Comparison of ENCODE assay signal across 22 cellular contexts in the genomic region with DNA sequence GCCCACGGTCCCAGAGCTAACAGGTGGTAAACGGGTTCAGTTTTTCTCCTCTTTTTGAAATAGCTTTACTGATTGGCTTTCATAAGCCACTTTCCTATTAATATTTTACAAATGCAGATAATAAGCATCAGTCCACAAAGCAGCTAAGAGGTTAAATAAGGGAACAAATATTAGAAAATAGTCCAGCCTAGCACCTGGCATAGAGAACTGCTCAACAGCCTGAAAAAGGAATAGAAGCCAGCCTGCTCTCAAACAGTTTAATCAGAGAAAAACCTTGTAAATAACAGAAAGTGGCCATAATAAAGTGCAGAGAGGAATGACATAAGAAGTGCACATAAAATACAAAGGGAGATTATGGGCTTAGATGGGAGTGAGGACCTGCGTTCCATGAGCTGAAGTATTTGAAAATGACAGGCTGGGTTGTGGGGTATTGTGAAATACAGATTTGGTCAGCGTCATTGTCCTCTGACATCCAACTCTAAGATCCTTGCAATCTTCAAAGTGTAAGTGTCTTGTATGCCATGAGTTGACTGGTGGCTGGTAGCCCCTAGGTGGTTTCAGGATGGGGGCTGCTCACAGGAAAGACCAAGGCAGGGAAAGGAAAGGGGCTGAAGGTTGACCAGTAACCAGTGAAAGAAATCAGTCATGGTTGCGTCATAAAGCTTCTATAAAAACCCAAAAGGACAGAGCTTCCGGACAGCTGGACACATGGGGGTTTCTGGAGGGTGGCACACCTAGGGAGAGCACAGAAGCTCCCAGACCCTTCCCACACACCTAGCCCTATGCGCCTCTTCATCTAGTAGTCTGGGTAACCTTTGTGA. TPM values are rescaled to one million over a fixed set of nuclear protein-coding genes. Genes with fewer than 3 reads are reported as not detected.
A peak's percentile ranks its signal among the peaks of the same experiment; 100 is the strongest.
DNase-seq lines count a peak whose midpoint lies in the region; ATAC-seq and TF ChIP-seq lines count a peak whose summit lies in the region.
"Had no signal": no experiment of that assay in that cellular context is flagged by ENCODE, and none has a peak within 500 bp of the region (broad histone marks: within the 10 kb centered on the region; RNA-seq: fewer than 3 reads in every experiment).

No MANE protein-coding gene starts in this region.

- no peaks in the 10 kb centered on the region for H3K36me3 ChIP-seq in HCT116 (ENCODE audit: control insufficient read depth in 1 of 2, insufficient read depth in 2 of 2, low read length in 2 of 2)
- H3K36me3 ChIP-seq in RWPE2 (ENCODE audit: low read depth) = peaks cover 5% of the 10 kb centered on the region; the same call in 1 of the 2 replicates
- peaks cover 5% of the 10 kb centered on the region for H3K36me3 ChIP-seq in skeletal muscle satellite cell (ENCODE audit: insufficient read depth, low read length)
- H3K36me3 ChIP-seq: prostate gland, suprapubic skin had no signal

- peaks cover 87% of the 10 kb centered on the region for H3K79me2 ChIP-seq in HCT116 (ENCODE audit: insufficient read depth, low read length)

- RAD21 ChIA-PET in HCT116 (lab: Charles Lee; ENCODE audit: low non-redundant PET in 1 of 2, low total read pairs in 2 of 2, uncharacterized antibody in 2 of 2, unreplicated experiment in 2 of 2) = no interaction called here

- ATAC-seq in HCT116 = no peak
- no peak for ATAC-seq in RWPE2 (ENCODE audit: low read depth)
- ATAC-seq in esophagus mucosa = peak; percentile 33
- ATAC-seq in HG02885 (IDR thresholded peaks at IDR 0.05; ENCODE audit: poor library complexity, unreplicated experiment) = no peak
- no peak for ATAC-seq in GM21723 (IDR thresholded peaks at IDR 0.05; ENCODE audit: unreplicated experiment)

- H3K4me1 ChIP-seq in HCT116 (ENCODE audit: control insufficient read depth in 1 of 2, insufficient read depth in 2 of 2, low read length in 2 of 2) = peaks cover 43 to 58% of the 10 kb centered on the region in 2 experiments
- peaks cover 26% of the 10 kb centered on the region for H3K4me1 ChIP-seq in RWPE2 (ENCODE audit: insufficient read depth, poor library complexity, severe bottlenecking)
- H3K4me1 ChIP-seq in skeletal muscle satellite cell (ENCODE audit: control insufficient read depth, insufficient read depth, low read length) = peaks cover 24% of the 10 kb centered on the region
- H3K4me1 ChIP-seq: prostate gland had no signal

- H3K27me3 ChIP-seq in HCT116 (ENCODE audit: insufficient read depth, low read length) = no peaks in the 10 kb centered on the region
- no peaks in the 10 kb centered on the region for H3K27me3 ChIP-seq in RWPE2 (ENCODE audit: insufficient read depth, poor library complexity, severe bottlenecking)
- H3K27me3 ChIP-seq in skeletal muscle satellite cell (ENCODE audit: control insufficient read depth, insufficient read depth, low read length) = no peaks in the 10 kb centered on the region
- H3K27me3 ChIP-seq: suprapubic skin had no signal

- no peak overlapping the region for H2AFZ ChIP-seq in HCT116 (ENCODE audit: low read depth, low read length, poor library complexity, severe bottlenecking)

- no peak for TF ChIP-seq RAD21 in HCT116 (IDR thresholded peaks at IDR 0.05; ENCODE audit: low read depth)

- no peaks in the 10 kb centered on the region for H4K20me1 ChIP-seq in HCT116 (ENCODE audit: insufficient read depth)

- no TSS peak for BruUV-seq in HCT116 (replicated peaks; lab: Mats Ljungman, UMichigan)

- TF ChIP-seq POLR2A in HCT116 (IDR thresholded peaks at IDR 0.05; ENCODE audit: borderline replicate concordance, extremely low read depth, insufficient read depth, insufficient read length) = no peak
- no peak for TF ChIP-seq POLR2A in erythroblast (IDR thresholded peaks at IDR 0.05; ENCODE audit: low read length)

- POLR2A ChIA-PET in HCT116 (lab: Charles Lee) = no interaction called here

- H3K4me3 ChIP-seq in HCT116 (replicated peaks in 1 of 2; ENCODE audit: low read depth in 1 of 2, low read length in 2 of 2) (no peak overlapping the region), RWPE2 (ENCODE audit: severe bottlenecking) (no peak overlapping the region), skeletal muscle satellite cell (ENCODE audit: low read length) (no peak overlapping the region)
- H3K4me3 ChIP-seq: prostate gland, suprapubic skin had no signal

- intact Hi-C loops in HCT116 (cut with micrococcal nuclease) = no loop called here

- H3K9me3 ChIP-seq in HCT116 (ENCODE audit: control insufficient read depth in 1 of 2, insufficient read depth in 1 of 2, low read depth in 1 of 2, low read length in 2 of 2) (no peaks in the 10 kb centered on the region), RWPE2 (ENCODE audit: severe bottlenecking) (no peaks in the 10 kb centered on the region), skeletal muscle satellite cell (replicated peaks; ENCODE audit: low read length) (no peaks in the 10 kb centered on the region)
- H3K9me3 ChIP-seq: prostate gland, suprapubic skin had no signal

- H3K27ac ChIP-seq in HCT116 (ENCODE audit: low read depth, low read length) (no peak overlapping the region), RWPE2 (ENCODE audit: poor library complexity, severe bottlenecking) (peak overlapping the region; percentile 17)
- H3K27ac ChIP-seq: prostate gland, suprapubic skin had no signal

- no peak for TF ChIP-seq CTCF in HCT116 (IDR thresholded peaks at IDR 0.05 in 2 of 3, conservative IDR thresholded peaks at IDR 0.05 in 1 of 3; ENCODE audit: borderline replicate concordance in 1 of 3, insufficient read depth in 1 of 3, low read depth in 2 of 3, low read length in 2 of 3)
- no peak for TF ChIP-seq CTCF in RWPE2 (IDR thresholded peaks at IDR 0.05; ENCODE audit: poor library complexity, severe bottlenecking)

- H3K9ac ChIP-seq in HCT116 (ENCODE audit: low read length) (no peak overlapping the region), skeletal muscle satellite cell (ENCODE audit: low read depth, low read length) (peak overlapping the region; percentile 57)

- no peaks in the 10 kb centered on the region for H3K9me2 ChIP-seq in HCT116 (ENCODE audit: insufficient read depth)

- DNase-seq in HCT116 (ENCODE audit: low read depth, low spot score) (no peak), RWPE2 (ENCODE audit: low spot score) (no peak), erythroblast (lab: John Stamatoyannopoulos, UW) (no peak)
- DNase-seq: activated CD4-positive, alpha-beta T cell treated with anti-CD3 and anti-CD28 coated beads, Interleukin-2, amount 50 U/mL, for 4 hours; activated CD4-positive, CD25-positive, alpha-beta regulatory T cell; activated CD8-positive, alpha-beta memory T cell treated with anti-CD3 and anti-CD28 coated beads, Interleukin-2, amount 50 U/mL, for 4 hours; activated naive CD4-positive, alpha-beta T cell treated with anti-CD3 and anti-CD28 coated beads, Interleukin-2, amount 50 U/mL, for 16 hours; anterior cingulate cortex; caudate nucleus; CD4-positive, CD25-positive, alpha-beta regulatory T cell; dermis blood vessel endothelial cell; head of caudate nucleus; Karpas-422; NCI-H1092 treated with DMSO at 0.1 percent for 48 hours; NCI-H1930; T-helper 9 cell had no signal

- CTCF ChIA-PET in HCT116 (lab: Charles Lee) = no interaction called here

- H3K4me2 ChIP-seq in HCT116 (ENCODE audit: low read length) (peak overlapping the region; percentile 44; the same call in 1 of the 2 replicates), skeletal muscle satellite cell (ENCODE audit: low read length) (peak overlapping the region; percentile 45)

TF ChIP-seq in HCT116, 20 proteins besides CTCF, POLR2A, EP300 and RAD21:
- TF ChIP-seq TCF7L2 (IDR thresholded peaks at IDR 0.05; ENCODE audit: borderline replicate concordance, extremely low read depth, insufficient read depth, insufficient read length) (no peak), CEBPB (IDR thresholded peaks at IDR 0.05; ENCODE audit: low read depth) (0 out of 2 replicates have a peak, but pooled peaks have one; percentile 28)

RNA-seq across cellular contexts. Expression of gene MYO10, which starts 32.4 kb away (rescaled TPM):
- total RNA-seq in HCT116 (2021; ENCODE audit: unreplicated experiment) (34.9 TPM), esophagus mucosa (27.3 TPM)
- 18.3 and 19.3 TPM in 2 replicates for polyA plus RNA-seq in HCT116 (2012)
- total RNA-seq in skeletal muscle satellite cell (2012; rRNA removed) = 6.8 and 9.4 TPM in 2 replicates
